ENCODE assay signal across 8 cellular contexts in the genomic region with DNA sequence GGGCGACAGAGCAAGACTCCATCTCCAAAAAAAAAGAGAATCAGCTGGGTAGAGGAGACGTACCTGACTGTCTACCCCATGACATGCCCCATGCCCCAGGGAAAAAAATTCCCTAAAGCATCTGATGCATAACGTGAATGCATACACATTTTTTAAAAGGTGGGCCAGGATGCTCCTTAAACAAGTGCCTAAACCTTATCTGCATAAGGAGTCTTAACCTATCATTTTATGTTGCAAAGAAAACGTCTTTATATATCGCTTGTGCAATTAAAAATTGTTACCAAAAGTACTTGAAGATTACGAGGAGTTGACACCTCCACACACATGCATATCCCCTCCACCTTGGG.
DNase-seq lines count a peak whose midpoint lies in the region; ATAC-seq and TF ChIP-seq lines count a peak whose summit lies in the region.
"Not testable (repeated sequence)": the region's sequence is repeated elsewhere in the genome, so short reads cannot be mapped to it uniquely, and the experiment has no call there.

No MANE protein-coding gene starts in this region.

- peaks cover 15 to 42% (median 27%) of the 10 kb centered on the region in 4 donors for H3K4me1 Mint-ChIP-seq in CD4-positive, alpha-beta memory T cell
- peaks cover 24 to 26% (median 25%) of the 10 kb centered on the region in 3 donors for H3K4me1 Mint-ChIP-seq in IgD-negative memory B cell
- peaks cover 31% of the 10 kb centered on the region for H3K4me1 Mint-ChIP-seq in T-helper 2 cell treated with Interferon-gamma antibody and Interleukin-4, amounts not matched to agents 5 μg/mL and 100 μg/mL, for 36 hours (ENCODE audit: low read depth)
- peaks cover 30% of the 10 kb centered on the region for H3K4me1 Mint-ChIP-seq in activated T-helper 17 cell treated with anti-CD3 and anti-CD28 coated beads, Interleukin-2, amount 50 U/mL, for 72 hours
- H3K4me1 Mint-ChIP-seq in central memory CD8-positive, alpha-beta T cell = peaks cover 26% of the 10 kb centered on the region
- peaks cover 18% of the 10 kb centered on the region for H3K4me1 Mint-ChIP-seq in neural progenitor cell

- DNase-seq in CD4-positive, alpha-beta memory T cell; neural progenitor cell (ENCODE audit: low spot score): not testable (repeated sequence)
- DNase-seq in T-helper 2 cell treated with Interferon-gamma antibody and Interleukin-4, amounts not matched to agents 5 μg/mL and 100 μg/mL, for 36 hours (ENCODE audit: low spot score) = peak; percentile 5
- peak in 1 of 2 donors; percentile 7 for DNase-seq in central memory CD8-positive, alpha-beta T cell (ENCODE audit: low spot score in 2 of 2)
- peak; percentile 19 for DNase-seq in left kidney (ENCODE audit: low read depth, low spot score)

- intact Hi-C loops in CD4-positive, alpha-beta memory T cell (cut with micrococcal nuclease) = not testable (repeated sequence)

- CTCF ChIA-PET in CD4-positive, alpha-beta memory T cell (lab: Charles Lee; ENCODE audit: partially characterized antibody) = not testable (repeated sequence)

- not testable (repeated sequence) for H3K27me3 Mint-ChIP-seq in CD4-positive, alpha-beta memory T cell; IgD-negative memory B cell; T-helper 2 cell treated with Interferon-gamma antibody and Interleukin-4, amounts not matched to agents 5 μg/mL and 100 μg/mL, for 36 hours (ENCODE audit: low read depth); activated T-helper 17 cell treated with anti-CD3 and anti-CD28 coated beads, Interleukin-2, amount 50 U/mL, for 72 hours; central memory CD8-positive, alpha-beta T cell; neural progenitor cell (ENCODE audit: insufficient read depth, low read depth)

- not testable (repeated sequence) for H3K9me3 Mint-ChIP-seq in CD4-positive, alpha-beta memory T cell; IgD-negative memory B cell; T-helper 2 cell treated with Interferon-gamma antibody and Interleukin-4, amounts not matched to agents 5 μg/mL and 100 μg/mL, for 36 hours; activated T-helper 17 cell treated with anti-CD3 and anti-CD28 coated beads, Interleukin-2, amount 50 U/mL, for 72 hours; central memory CD8-positive, alpha-beta T cell; neural progenitor cell

- not testable (repeated sequence) for H3K36me3 Mint-ChIP-seq in CD4-positive, alpha-beta memory T cell; IgD-negative memory B cell; neural progenitor cell
- H3K36me3 Mint-ChIP-seq in T-helper 2 cell treated with Interferon-gamma antibody and Interleukin-4, amounts not matched to agents 5 μg/mL and 100 μg/mL, for 36 hours (ENCODE audit: low read depth) = peaks cover 27% of the 10 kb centered on the region
- H3K36me3 Mint-ChIP-seq in activated T-helper 17 cell treated with anti-CD3 and anti-CD28 coated beads, Interleukin-2, amount 50 U/mL, for 72 hours (ENCODE audit: low read depth) = peaks cover 50% of the 10 kb centered on the region
- H3K36me3 Mint-ChIP-seq in central memory CD8-positive, alpha-beta T cell (ENCODE audit: insufficient read depth) = peaks cover 25% of the 10 kb centered on the region

- not testable (repeated sequence) for H3K4me3 ChIP-seq in CD4-positive, alpha-beta memory T cell (ENCODE audit: low read length in 2 of 2); neural progenitor cell; subcutaneous abdominal adipose tissue (ENCODE audit: low read depth in 1 of 5, low read length in 5 of 5)

- H3K79me2 ChIP-seq in neural progenitor cell (ENCODE audit: low read depth) = peaks cover 76% of the 10 kb centered on the region

- not testable (repeated sequence) for H3K27me3 ChIP-seq in CD4-positive, alpha-beta memory T cell (ENCODE audit: insufficient read depth, low read length); neural progenitor cell; subcutaneous abdominal adipose tissue (ENCODE audit: control insufficient read depth in 5 of 5, insufficient read depth in 4 of 5, low read length in 5 of 5)

- not testable (repeated sequence) for H2AFZ ChIP-seq in neural progenitor cell (replicated peaks)

- peak overlapping the region in 7 of 8 donors; percentile 23 to 62 (median 53) for H3K4me3 Mint-ChIP-seq in CD4-positive, alpha-beta memory T cell
- H3K4me3 Mint-ChIP-seq in IgD-negative memory B cell (peak overlapping the region; percentile 8 to 92 (median 74)), neural progenitor cell (peak overlapping the region; percentile 63)
- peak overlapping the region; percentile 77 for H3K4me3 Mint-ChIP-seq in T-helper 2 cell treated with Interferon-gamma antibody and Interleukin-4, amounts not matched to agents 5 μg/mL and 100 μg/mL, for 36 hours
- H3K4me3 Mint-ChIP-seq in activated T-helper 17 cell treated with anti-CD3 and anti-CD28 coated beads, Interleukin-2, amount 50 U/mL, for 72 hours = peak overlapping the region; percentile 70
- peak overlapping the region; percentile 87 for H3K4me3 Mint-ChIP-seq in central memory CD8-positive, alpha-beta T cell

- H3K9me3 ChIP-seq in CD4-positive, alpha-beta memory T cell (ENCODE audit: control insufficient read depth in 1 of 2, low read length in 2 of 2); neural progenitor cell (ENCODE audit: low read depth); subcutaneous abdominal adipose tissue (ENCODE audit: control insufficient read depth in 5 of 5, low read length in 5 of 5): not testable (repeated sequence)

- peaks cover 35% of the 10 kb centered on the region for H3F3A ChIP-seq in neural progenitor cell (ENCODE audit: low read depth)

- H3K9ac ChIP-seq in neural progenitor cell; subcutaneous abdominal adipose tissue (ENCODE audit: low read length in 5 of 5): not testable (repeated sequence)

- peaks cover 68% of the 10 kb centered on the region for H4K20me1 ChIP-seq in neural progenitor cell (ENCODE audit: low read depth)

- peak overlapping the region in 5 of 7 donors; percentile 64 to 87 (median 82) for H3K27ac Mint-ChIP-seq in CD4-positive, alpha-beta memory T cell
- H3K27ac Mint-ChIP-seq in IgD-negative memory B cell (peak overlapping the region; percentile 92 to 97 (median 94)), neural progenitor cell (peak overlapping the region; percentile 59)
- H3K27ac Mint-ChIP-seq in T-helper 2 cell treated with Interferon-gamma antibody and Interleukin-4, amounts not matched to agents 5 μg/mL and 100 μg/mL, for 36 hours = peak overlapping the region; percentile 58
- peak overlapping the region; percentile 92 for H3K27ac Mint-ChIP-seq in activated T-helper 17 cell treated with anti-CD3 and anti-CD28 coated beads, Interleukin-2, amount 50 U/mL, for 72 hours
- H3K27ac Mint-ChIP-seq in central memory CD8-positive, alpha-beta T cell (ENCODE audit: low read depth) = peak overlapping the region; percentile 10

- H3K27ac ChIP-seq in CD4-positive, alpha-beta memory T cell (ENCODE audit: low read depth, low read length); neural progenitor cell: not testable (repeated sequence)
- H3K27ac ChIP-seq in subcutaneous abdominal adipose tissue (ENCODE audit: low read depth, low read length) = peak overlapping the region; percentile 62

- not testable (repeated sequence) for ATAC-seq in activated T-helper 17 cell treated with anti-CD3 and anti-CD28 coated beads, Interleukin-2, amount 50 U/mL, for 72 hours (replicated peaks); central memory CD8-positive, alpha-beta T cell (replicated peaks; ENCODE audit: extremely low read depth, poor library complexity, severe bottlenecking)

- not testable (repeated sequence) for H3K36me3 ChIP-seq in CD4-positive, alpha-beta memory T cell (ENCODE audit: insufficient read depth, low read length); neural progenitor cell; subcutaneous abdominal adipose tissue (ENCODE audit: control insufficient read depth in 5 of 5, insufficient read depth in 5 of 5, low read length in 5 of 5)

- not testable (repeated sequence) for H3K4me2 ChIP-seq in neural progenitor cell

- peaks cover 33% of the 10 kb centered on the region for H3K4me1 ChIP-seq in CD4-positive, alpha-beta memory T cell (ENCODE audit: insufficient read depth, low read length)
- not testable (repeated sequence) for H3K4me1 ChIP-seq in neural progenitor cell
- peaks cover 3 to 26% (median 23%) of the 10 kb centered on the region in 5 donors for H3K4me1 ChIP-seq in subcutaneous abdominal adipose tissue (ENCODE audit: control insufficient read depth in 5 of 5, insufficient read depth in 5 of 5, low read length in 5 of 5)

- TF ChIP-seq CTCF in neural progenitor cell (IDR thresholded peaks at IDR 0.05) = not testable (repeated sequence)

- POLR2A ChIA-PET in CD4-positive, alpha-beta memory T cell (lab: Charles Lee; ENCODE audit: partially characterized antibody) = interaction anchor here (0.6 to 2.4 kb wide), 2 partner anchors 15 to 16 kb away, joined by 3 to 15 read pairs; no protein-coding TSS in a partner anchor

Comparison
In these comparisons a context has a peak if more than half of its experiments do, and no peak if none do; other contexts are left out.
1. H3K27ac Mint-ChIP-seq: peak in every context shown above with its lines; median percentile 94 in IgD-negative memory B cell; 92 in activated T-helper 17 cell treated with anti-CD3 and anti-CD28 coated beads, Interleukin-2, amount 50 U/mL, for 72 hours; 82 in CD4-positive, alpha-beta memory T cell; 59 in neural progenitor cell; 58 in T-helper 2 cell treated with Interferon-gamma antibody and Interleukin-4, amounts not matched to agents 5 μg/mL and 100 μg/mL, for 36 hours; 10 in central memory CD8-positive, alpha-beta T cell.